Comparison of ENCODE assay signal across 1 cellular context in the genomic region with DNA sequence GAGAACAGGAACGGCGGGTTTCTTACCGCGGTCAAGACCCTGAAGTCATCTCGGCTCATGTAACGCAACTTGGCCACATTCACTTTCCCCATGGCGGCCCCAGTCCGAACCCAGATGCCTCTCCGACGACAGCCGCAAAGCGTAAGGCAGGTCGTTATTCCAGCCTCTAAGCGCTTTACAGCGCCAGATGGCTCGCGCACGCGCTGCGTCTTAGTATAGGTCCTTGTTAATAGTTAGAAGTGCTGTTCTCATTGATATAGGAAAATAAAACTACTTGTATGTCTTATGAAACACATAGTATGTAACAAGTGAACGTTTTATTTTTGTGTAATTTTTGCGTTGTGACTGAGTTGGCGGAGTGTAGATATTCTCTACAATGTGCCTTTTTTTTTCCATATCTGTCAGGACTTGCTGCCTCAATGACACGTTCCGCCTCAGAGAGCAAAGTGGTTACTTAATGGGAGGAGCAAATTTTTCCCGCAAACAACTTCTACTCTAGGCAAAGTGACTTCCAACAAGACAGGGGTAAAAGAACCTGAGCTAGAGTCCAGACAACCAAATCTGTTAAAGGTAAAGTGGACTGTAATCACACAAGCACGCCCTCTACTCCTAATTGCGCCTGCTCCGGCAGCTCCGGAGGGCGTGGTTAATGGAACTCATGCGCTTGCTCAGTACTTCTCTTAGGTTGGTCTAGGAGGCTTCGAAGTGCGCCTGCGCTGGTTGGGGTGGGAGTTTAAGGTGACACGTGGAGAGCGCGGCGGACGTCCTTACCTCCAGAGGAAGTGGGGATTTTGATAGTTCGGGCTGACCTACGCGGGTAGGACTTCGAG.
TF ChIP-seq lines count a peak whose summit lies in the region.

A gene (minus strand): TSS at position 148 of the 830 bp plus-strand sequence. CDS start 56 bp downstream, at position 92.

TF ChIP-seq in H1, 55 proteins besides CTCF, POLR2A, EP300 and RAD21 (continued from another document):
- TF ChIP-seq, protein P1, sequence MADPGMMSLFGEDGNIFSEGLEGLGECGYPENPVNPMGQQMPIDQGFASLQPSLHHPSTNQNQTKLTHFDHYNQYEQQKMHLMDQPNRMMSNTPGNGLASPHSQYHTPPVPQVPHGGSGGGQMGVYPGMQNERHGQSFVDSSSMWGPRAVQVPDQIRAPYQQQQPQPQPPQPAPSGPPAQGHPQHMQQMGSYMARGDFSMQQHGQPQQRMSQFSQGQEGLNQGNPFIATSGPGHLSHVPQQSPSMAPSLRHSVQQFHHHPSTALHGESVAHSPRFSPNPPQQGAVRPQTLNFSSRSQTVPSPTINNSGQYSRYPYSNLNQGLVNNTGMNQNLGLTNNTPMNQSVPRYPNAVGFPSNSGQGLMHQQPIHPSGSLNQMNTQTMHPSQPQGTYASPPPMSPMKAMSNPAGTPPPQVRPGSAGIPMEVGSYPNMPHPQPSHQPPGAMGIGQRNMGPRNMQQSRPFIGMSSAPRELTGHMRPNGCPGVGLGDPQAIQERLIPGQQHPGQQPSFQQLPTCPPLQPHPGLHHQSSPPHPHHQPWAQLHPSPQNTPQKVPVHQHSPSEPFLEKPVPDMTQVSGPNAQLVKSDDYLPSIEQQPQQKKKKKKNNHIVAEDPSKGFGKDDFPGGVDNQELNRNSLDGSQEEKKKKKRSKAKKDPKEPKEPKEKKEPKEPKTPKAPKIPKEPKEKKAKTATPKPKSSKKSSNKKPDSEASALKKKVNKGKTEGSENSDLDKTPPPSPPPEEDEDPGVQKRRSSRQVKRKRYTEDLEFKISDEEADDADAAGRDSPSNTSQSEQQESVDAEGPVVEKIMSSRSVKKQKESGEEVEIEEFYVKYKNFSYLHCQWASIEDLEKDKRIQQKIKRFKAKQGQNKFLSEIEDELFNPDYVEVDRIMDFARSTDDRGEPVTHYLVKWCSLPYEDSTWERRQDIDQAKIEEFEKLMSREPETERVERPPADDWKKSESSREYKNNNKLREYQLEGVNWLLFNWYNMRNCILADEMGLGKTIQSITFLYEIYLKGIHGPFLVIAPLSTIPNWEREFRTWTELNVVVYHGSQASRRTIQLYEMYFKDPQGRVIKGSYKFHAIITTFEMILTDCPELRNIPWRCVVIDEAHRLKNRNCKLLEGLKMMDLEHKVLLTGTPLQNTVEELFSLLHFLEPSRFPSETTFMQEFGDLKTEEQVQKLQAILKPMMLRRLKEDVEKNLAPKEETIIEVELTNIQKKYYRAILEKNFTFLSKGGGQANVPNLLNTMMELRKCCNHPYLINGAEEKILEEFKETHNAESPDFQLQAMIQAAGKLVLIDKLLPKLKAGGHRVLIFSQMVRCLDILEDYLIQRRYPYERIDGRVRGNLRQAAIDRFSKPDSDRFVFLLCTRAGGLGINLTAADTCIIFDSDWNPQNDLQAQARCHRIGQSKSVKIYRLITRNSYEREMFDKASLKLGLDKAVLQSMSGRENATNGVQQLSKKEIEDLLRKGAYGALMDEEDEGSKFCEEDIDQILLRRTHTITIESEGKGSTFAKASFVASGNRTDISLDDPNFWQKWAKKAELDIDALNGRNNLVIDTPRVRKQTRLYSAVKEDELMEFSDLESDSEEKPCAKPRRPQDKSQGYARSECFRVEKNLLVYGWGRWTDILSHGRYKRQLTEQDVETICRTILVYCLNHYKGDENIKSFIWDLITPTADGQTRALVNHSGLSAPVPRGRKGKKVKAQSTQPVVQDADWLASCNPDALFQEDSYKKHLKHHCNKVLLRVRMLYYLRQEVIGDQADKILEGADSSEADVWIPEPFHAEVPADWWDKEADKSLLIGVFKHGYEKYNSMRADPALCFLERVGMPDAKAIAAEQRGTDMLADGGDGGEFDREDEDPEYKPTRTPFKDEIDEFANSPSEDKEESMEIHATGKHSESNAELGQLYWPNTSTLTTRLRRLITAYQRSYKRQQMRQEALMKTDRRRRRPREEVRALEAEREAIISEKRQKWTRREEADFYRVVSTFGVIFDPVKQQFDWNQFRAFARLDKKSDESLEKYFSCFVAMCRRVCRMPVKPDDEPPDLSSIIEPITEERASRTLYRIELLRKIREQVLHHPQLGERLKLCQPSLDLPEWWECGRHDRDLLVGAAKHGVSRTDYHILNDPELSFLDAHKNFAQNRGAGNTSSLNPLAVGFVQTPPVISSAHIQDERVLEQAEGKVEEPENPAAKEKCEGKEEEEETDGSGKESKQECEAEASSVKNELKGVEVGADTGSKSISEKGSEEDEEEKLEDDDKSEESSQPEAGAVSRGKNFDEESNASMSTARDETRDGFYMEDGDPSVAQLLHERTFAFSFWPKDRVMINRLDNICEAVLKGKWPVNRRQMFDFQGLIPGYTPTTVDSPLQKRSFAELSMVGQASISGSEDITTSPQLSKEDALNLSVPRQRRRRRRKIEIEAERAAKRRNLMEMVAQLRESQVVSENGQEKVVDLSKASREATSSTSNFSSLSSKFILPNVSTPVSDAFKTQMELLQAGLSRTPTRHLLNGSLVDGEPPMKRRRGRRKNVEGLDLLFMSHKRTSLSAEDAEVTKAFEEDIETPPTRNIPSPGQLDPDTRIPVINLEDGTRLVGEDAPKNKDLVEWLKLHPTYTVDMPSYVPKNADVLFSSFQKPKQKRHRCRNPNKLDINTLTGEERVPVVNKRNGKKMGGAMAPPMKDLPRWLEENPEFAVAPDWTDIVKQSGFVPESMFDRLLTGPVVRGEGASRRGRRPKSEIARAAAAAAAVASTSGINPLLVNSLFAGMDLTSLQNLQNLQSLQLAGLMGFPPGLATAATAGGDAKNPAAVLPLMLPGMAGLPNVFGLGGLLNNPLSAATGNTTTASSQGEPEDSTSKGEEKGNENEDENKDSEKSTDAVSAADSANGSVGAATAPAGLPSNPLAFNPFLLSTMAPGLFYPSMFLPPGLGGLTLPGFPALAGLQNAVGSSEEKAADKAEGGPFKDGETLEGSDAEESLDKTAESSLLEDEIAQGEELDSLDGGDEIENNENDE (IDR thresholded peaks at IDR 0.05; ENCODE audit: insufficient replicate concordance, low read length), result no peak
- no peak for TF ChIP-seq GTF2F1 (IDR thresholded peaks at IDR 0.05; ENCODE audit: borderline replicate concordance, low read depth, low read length)
- TF ChIP-seq NANOG (IDR thresholded peaks at IDR 0.05; ENCODE audit: insufficient read depth, low read depth, low read length, poor library complexity, severe bottlenecking), result no peak
- peak; percentile 58 for TF ChIP-seq KDM4A (IDR thresholded peaks at IDR 0.05; ENCODE audit: low read depth, low read length, severe bottlenecking)
- no peak for TF ChIP-seq RNF2 (IDR thresholded peaks at IDR 0.05; ENCODE audit: borderline replicate concordance, low read depth, low read length, missing control alignments, poor library complexity, severe bottlenecking)
- no peak for TF ChIP-seq CBX5 (IDR thresholded peaks at IDR 0.05; ENCODE audit: low read depth, low read length)
- no peak for TF ChIP-seq BACH1 (IDR thresholded peaks at IDR 0.05; ENCODE audit: low read length)
- no peak for TF ChIP-seq SP2 (IDR thresholded peaks at IDR 0.05; ENCODE audit: low read length)
- no peak for TF ChIP-seq SIX5 (IDR thresholded peaks at IDR 0.05; ENCODE audit: low read depth, low read length)
- TF ChIP-seq, protein P2, sequence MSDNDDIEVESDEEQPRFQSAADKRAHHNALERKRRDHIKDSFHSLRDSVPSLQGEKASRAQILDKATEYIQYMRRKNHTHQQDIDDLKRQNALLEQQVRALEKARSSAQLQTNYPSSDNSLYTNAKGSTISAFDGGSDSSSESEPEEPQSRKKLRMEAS (IDR thresholded peaks at IDR 0.05), result peak; percentile 100
- TF ChIP-seq PHF8 (conservative IDR thresholded peaks at IDR 0.05; ENCODE audit: low read depth, low read length), result peak; percentile 65
- no peak for TF ChIP-seq KDM5A (IDR thresholded peaks at IDR 0.05; ENCODE audit: low read length)
- peak; percentile 84 for TF ChIP-seq TAF1 (IDR thresholded peaks at IDR 0.05; ENCODE audit: low read depth, low read length)
- TF ChIP-seq, protein P3, sequence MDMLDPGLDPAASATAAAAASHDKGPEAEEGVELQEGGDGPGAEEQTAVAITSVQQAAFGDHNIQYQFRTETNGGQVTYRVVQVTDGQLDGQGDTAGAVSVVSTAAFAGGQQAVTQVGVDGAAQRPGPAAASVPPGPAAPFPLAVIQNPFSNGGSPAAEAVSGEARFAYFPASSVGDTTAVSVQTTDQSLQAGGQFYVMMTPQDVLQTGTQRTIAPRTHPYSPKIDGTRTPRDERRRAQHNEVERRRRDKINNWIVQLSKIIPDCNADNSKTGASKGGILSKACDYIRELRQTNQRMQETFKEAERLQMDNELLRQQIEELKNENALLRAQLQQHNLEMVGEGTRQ (IDR thresholded peaks at IDR 0.05; ENCODE audit: low read length), result peak; percentile 44; the same call in 1 of the 2 replicates
- TF ChIP-seq TBP (IDR thresholded peaks at IDR 0.05; ENCODE audit: low read depth, low read length), result peak; percentile 60
- no peak for TF ChIP-seq TEAD4 (IDR thresholded peaks at IDR 0.05; ENCODE audit: low read depth, low read length)
- no peak for TF ChIP-seq CTBP2 (IDR thresholded peaks at IDR 0.05; ENCODE audit: borderline replicate concordance, insufficient read depth, insufficient read length, low read length)
- TF ChIP-seq SP1 (IDR thresholded peaks at IDR 0.05; ENCODE audit: low read depth, low read length), result 0 out of 2 replicates have a peak, but pooled peaks have one; percentile 12
- TF ChIP-seq MAFK (IDR thresholded peaks at IDR 0.05; ENCODE audit: low read depth, low read length), result no peak
- peak; percentile 66 to 75; a peak in 2 of 4 replicates for TF ChIP-seq SIN3A (conservative IDR thresholded peaks at IDR 0.05 in 1 of 2, IDR thresholded peaks at IDR 0.05 in 1 of 2; ENCODE audit: low read depth in 1 of 2, low read length in 2 of 2)
- no peak for TF ChIP-seq JUND (IDR thresholded peaks at IDR 0.05; ENCODE audit: low read length)
- TF ChIP-seq KDM1A (IDR thresholded peaks at IDR 0.05; ENCODE audit: borderline replicate concordance, low read length), result no peak
- TF ChIP-seq TCF12 (IDR thresholded peaks at IDR 0.05; ENCODE audit: low read depth, low read length), result peak; percentile 66; the same call in 1 of the 2 replicates
- no peak for TF ChIP-seq FOSL1 (IDR thresholded peaks at IDR 0.05; ENCODE audit: insufficient read depth, low read depth, low read length)
- peak; percentile 86 for TF ChIP-seq NRF1 (IDR thresholded peaks at IDR 0.05; ENCODE audit: low read depth, low read length)
- no peak for TF ChIP-seq JUN (IDR thresholded peaks at IDR 0.05; ENCODE audit: low read depth, low read length)
- TF ChIP-seq YY1 (IDR thresholded peaks at IDR 0.05; ENCODE audit: low read depth, low read length), result peak; percentile 84
- TF ChIP-seq TAF7 (optimal IDR thresholded peaks at IDR 0.05; ENCODE audit: borderline replicate concordance, low read depth, low read length), result peak; percentile 35
- no peak for TF ChIP-seq RFX5 (IDR thresholded peaks at IDR 0.05; ENCODE audit: borderline replicate concordance, low read depth, low read length)
- TF ChIP-seq ZNF274 (IDR thresholded peaks at IDR 0.05; ENCODE audit: borderline replicate concordance, extremely low read depth, low read length), result no peak
- 0 out of 2 replicates have a peak, but pooled peaks have one; percentile 64 for TF ChIP-seq EGR1 (IDR thresholded peaks at IDR 0.05; ENCODE audit: borderline replicate concordance, low read depth, low read length)
- TF ChIP-seq, protein P4, sequence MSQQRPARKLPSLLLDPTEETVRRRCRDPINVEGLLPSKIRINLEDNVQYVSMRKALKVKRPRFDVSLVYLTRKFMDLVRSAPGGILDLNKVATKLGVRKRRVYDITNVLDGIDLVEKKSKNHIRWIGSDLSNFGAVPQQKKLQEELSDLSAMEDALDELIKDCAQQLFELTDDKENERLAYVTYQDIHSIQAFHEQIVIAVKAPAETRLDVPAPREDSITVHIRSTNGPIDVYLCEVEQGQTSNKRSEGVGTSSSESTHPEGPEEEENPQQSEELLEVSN (IDR thresholded peaks at IDR 0.05), result peak; percentile 100
- no peak for TF ChIP-seq BRCA1 (IDR thresholded peaks at IDR 0.05; ENCODE audit: low read depth, low read length)
- TF ChIP-seq POU5F1 (IDR thresholded peaks at IDR 0.05; ENCODE audit: low read depth, low read length), result no peak
- TF ChIP-seq RXRA (IDR thresholded peaks at IDR 0.05; ENCODE audit: insufficient read depth, low read depth, low read length), result no peak
- peak; percentile 67; the same call in 1 of the 2 replicates for TF ChIP-seq CREB1 (IDR thresholded peaks at IDR 0.05)
- TF ChIP-seq HDAC6 (IDR thresholded peaks at IDR 0.05; ENCODE audit: low read depth, low read length), result no peak
- no peak for TF ChIP-seq CEBPB (IDR thresholded peaks at IDR 0.05; ENCODE audit: low read depth, low read length)
- TF ChIP-seq ASH2L (IDR thresholded peaks at IDR 0.05; ENCODE audit: low read length), result peak; percentile 83
- TF ChIP-seq SIRT6 (IDR thresholded peaks at IDR 0.05; ENCODE audit: low read length), result no peak
- TF ChIP-seq SRF (IDR thresholded peaks at IDR 0.05; ENCODE audit: low read depth, low read length), result no peak
- TF ChIP-seq, protein P5, sequence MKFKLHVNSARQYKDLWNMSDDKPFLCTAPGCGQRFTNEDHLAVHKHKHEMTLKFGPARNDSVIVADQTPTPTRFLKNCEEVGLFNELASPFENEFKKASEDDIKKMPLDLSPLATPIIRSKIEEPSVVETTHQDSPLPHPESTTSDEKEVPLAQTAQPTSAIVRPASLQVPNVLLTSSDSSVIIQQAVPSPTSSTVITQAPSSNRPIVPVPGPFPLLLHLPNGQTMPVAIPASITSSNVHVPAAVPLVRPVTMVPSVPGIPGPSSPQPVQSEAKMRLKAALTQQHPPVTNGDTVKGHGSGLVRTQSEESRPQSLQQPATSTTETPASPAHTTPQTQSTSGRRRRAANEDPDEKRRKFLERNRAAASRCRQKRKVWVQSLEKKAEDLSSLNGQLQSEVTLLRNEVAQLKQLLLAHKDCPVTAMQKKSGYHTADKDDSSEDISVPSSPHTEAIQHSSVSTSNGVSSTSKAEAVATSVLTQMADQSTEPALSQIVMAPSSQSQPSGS (IDR thresholded peaks at IDR 0.05; ENCODE audit: low read length), result peak; percentile 65; the same call in 1 of the 2 replicates
- no peak for TF ChIP-seq GABPA (IDR thresholded peaks at IDR 0.05; ENCODE audit: borderline replicate concordance, insufficient read depth, low read length)
- TF ChIP-seq HDAC2 (IDR thresholded peaks at IDR 0.05; ENCODE audit: borderline replicate concordance in 1 of 2, low read depth in 2 of 2, low read length in 2 of 2), result no peak
- no peak for TF ChIP-seq CHD1 (IDR thresholded peaks at IDR 0.05; ENCODE audit: low read depth, low read length)
- no peak for TF ChIP-seq SUZ12 (IDR thresholded peaks at IDR 0.05; ENCODE audit: low read length)
- TF ChIP-seq RBBP5 (IDR thresholded peaks at IDR 0.05; ENCODE audit: borderline replicate concordance, low read depth, low read length), result 0 out of 2 replicates have a peak, but pooled peaks have one; percentile 84
- peak; percentile 77; the same call in 1 of the 2 replicates for TF ChIP-seq POLR2AphosphoS5 (IDR thresholded peaks at IDR 0.05; ENCODE audit: low read depth, low read length)
- no peak for TF ChIP-seq SAP30 (IDR thresholded peaks at IDR 0.05; ENCODE audit: insufficient read depth, insufficient replicate concordance, low read length)
- TF ChIP-seq CBX8 (IDR thresholded peaks at IDR 0.05; ENCODE audit: borderline replicate concordance, low read depth, low read length), result no peak
